ENCODE assay signal across 8 cellular contexts in the genomic region with DNA sequence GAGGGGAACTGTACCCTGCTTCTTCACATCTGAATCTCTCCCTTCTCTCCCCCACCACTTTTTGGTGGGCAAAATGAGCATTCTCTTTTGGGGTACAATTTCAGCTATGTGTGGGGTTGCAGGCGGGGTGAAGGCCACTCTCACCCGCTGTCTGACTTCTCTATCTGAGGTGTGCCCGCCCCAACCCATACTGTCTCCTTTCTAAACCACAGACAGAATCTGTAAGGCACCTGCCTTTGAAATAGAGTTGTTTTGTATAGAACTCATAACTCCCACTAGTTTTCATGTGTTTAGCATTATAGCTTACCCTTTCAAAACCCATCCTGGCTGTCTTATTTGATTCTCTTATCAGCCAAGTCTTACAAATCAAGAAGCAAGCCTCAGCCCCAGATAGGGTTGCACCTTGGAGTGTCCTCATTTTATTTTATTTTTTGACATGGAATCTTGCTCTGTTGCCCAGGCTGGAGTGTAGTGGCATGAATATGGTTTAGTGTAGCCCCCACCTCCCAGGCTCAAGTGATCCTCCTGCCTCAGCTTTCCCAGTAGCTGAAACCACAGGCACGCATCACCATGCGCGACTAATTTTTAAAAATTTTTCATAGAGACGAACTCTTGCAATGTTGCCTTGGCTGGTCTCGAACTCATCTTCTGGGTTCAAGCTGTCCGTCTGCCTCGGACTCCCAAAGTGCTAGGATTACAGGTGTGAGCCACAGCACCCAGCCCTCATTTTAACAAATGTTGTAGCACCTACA. TPM values are rescaled to one million over a fixed set of nuclear protein-coding genes. Genes with fewer than 3 reads are reported as not detected.
DNase-seq lines count a peak whose midpoint lies in the region; ATAC-seq and TF ChIP-seq lines count a peak whose summit lies in the region.

No MANE protein-coding gene starts in this region.

- DNase-seq in SJCRH30 (peak; percentile 33 to 41), spleen (peak; percentile 49), PC-3 (no peak), dermis blood vessel endothelial cell (no peak), GM13977 (ENCODE audit: low spot score) (no peak)

- WGBS in spleen, 5 donors = 58 to 76% (median 62%) methylated on average over 10 of the region's 10 CpGs

- no peaks in the 10 kb centered on the region for H4K20me1 ChIP-seq in PC-3 (ENCODE audit: low read length)

- BruUV-seq in PC-3 (replicated peaks; lab: Mats Ljungman, UMichigan) = no TSS peak

- POLR2A ChIA-PET in PC-3 (lab: Charles Lee; ENCODE audit: unreplicated experiment) = no interaction called here

- intact Hi-C loops in spleen (cut with DNase I; ENCODE audit: low total_unique reads) (no loop called here), PC-3 (cut with micrococcal nuclease) (no loop called here)

- H3K27me3 ChIP-seq in SJCRH30 (no peaks in the 10 kb centered on the region), duodenal mucosa (ENCODE audit: control insufficient read depth in 1 of 2, insufficient read depth in 2 of 2, low read length in 2 of 2) (no peaks in the 10 kb centered on the region), spleen (replicated peaks in 1 of 7) (no peaks in the 10 kb centered on the region), PC-3 (ENCODE audit: low read length) (no peaks in the 10 kb centered on the region)

- no peak overlapping the region for H3K4me2 ChIP-seq in PC-3 (ENCODE audit: low read length)

- H3K4me1 ChIP-seq in SJCRH30 (peaks cover 45% of the 10 kb centered on the region), duodenal mucosa (ENCODE audit: control insufficient read depth in 1 of 2, insufficient read depth in 2 of 2, low read length in 2 of 2) (peaks cover 62 to 89% of the 10 kb centered on the region in 2 donors), spleen (peaks cover 90 to 100% (median 100%) of the 10 kb centered on the region in 6 donors), PC-3 (ENCODE audit: insufficient read depth, low read length) (no peaks in the 10 kb centered on the region)

- CTCF ChIA-PET in PC-3 (lab: Charles Lee) = no interaction called here

- H3K4me3 ChIP-seq in SJCRH30 = no peak overlapping the region
- H3K4me3 ChIP-seq in duodenal mucosa (ENCODE audit: low read depth in 1 of 2, low read length in 2 of 2) = no peak overlapping the region
- H3K4me3 ChIP-seq in spleen = peak overlapping the region in 2 of 8 donors; percentile 3 to 87
- no peak overlapping the region for H3K4me3 ChIP-seq in PC-3 (ENCODE audit: low read length)

- in situ Hi-C loops in GM13977 (cut with MboI; ENCODE audit: low pct_unique_long_range_greater_than_20kb, low sequenced_read_pairs, unreplicated experiment) = no loop called here

- TF ChIP-seq POLR2A in spleen (IDR thresholded peaks at IDR 0.05) = no peak

- H3K9me2 ChIP-seq in PC-3 (replicated peaks; ENCODE audit: low read length) = no peaks in the 10 kb centered on the region

- no peaks in the 10 kb centered on the region for H3K9me3 ChIP-seq in SJCRH30 (replicated peaks)
- H3K9me3 ChIP-seq in duodenal mucosa (ENCODE audit: control insufficient read depth in 1 of 2, low read length in 2 of 2) = no peaks in the 10 kb centered on the region
- H3K9me3 ChIP-seq in spleen = no peaks in the 10 kb centered on the region
- H3K9me3 ChIP-seq in PC-3 (ENCODE audit: low read length) = no peaks in the 10 kb centered on the region

- H3K9ac ChIP-seq in duodenal mucosa (ENCODE audit: low read depth in 1 of 2, low read length in 2 of 2) (peak overlapping the region in 1 of 2 donors; percentile 15), PC-3 (ENCODE audit: low read length) (no peak overlapping the region)

- H3K36me3 ChIP-seq in SJCRH30 (peaks cover 6% of the 10 kb centered on the region; the same call in 1 of the 2 replicates), duodenal mucosa (ENCODE audit: control insufficient read depth in 1 of 2, insufficient read depth in 2 of 2, low read length in 2 of 2) (peaks cover 5 to 7% of the 10 kb centered on the region in 2 donors), spleen (peaks cover 0 to 42% (median 2%) of the 10 kb centered on the region in 6 donors), PC-3 (ENCODE audit: low read depth, low read length) (no peaks in the 10 kb centered on the region)

- H3F3A ChIP-seq in PC-3 (ENCODE audit: low read length, unreplicated experiment) = no peaks in the 10 kb centered on the region

- no peaks in the 10 kb centered on the region for H3K79me2 ChIP-seq in PC-3 (ENCODE audit: low read length)

- H2AFZ ChIP-seq in PC-3 (ENCODE audit: low read length) = no peak overlapping the region

- TF ChIP-seq CTCF in spleen (IDR thresholded peaks at IDR 0.05 in 8 of 11, conservative IDR thresholded peaks at IDR 0.05 in 3 of 11) (no peak), PC-3 (conservative IDR thresholded peaks at IDR 0.05; ENCODE audit: low read depth, low read length) (no peak), GM13977 (IDR thresholded peaks at IDR 0.05; ENCODE audit: extremely low read depth, insufficient read depth, missing control alignments) (no peak)

- peak overlapping the region; percentile 70 for H3K27ac ChIP-seq in SJCRH30
- H3K27ac ChIP-seq in duodenal mucosa (ENCODE audit: low read depth, low read length) = peak overlapping the region; percentile 48
- peak overlapping the region; percentile 30 to 99 (median 88) for H3K27ac ChIP-seq in spleen
- H3K27ac ChIP-seq in PC-3 (ENCODE audit: low read length) = no peak overlapping the region

- ATAC-seq in GM21367 (IDR thresholded peaks at IDR 0.05; ENCODE audit: unreplicated experiment) (peak; percentile 43), PC-3 (no peak), SK-N-SH treated with all-trans-retinoic acid at 6 μM for 48 hours (no peak)

TF ChIP-seq in SK-N-SH treated with all-trans-retinoic acid at 6 μM for 48 hours, 23 proteins besides CTCF, POLR2A, EP300 and RAD21 (continues in another document):
- TF ChIP-seq ESRRG (CRISPR knock-in tag; IDR thresholded peaks at IDR 0.05) = no peak
- TF ChIP-seq TCF4 (CRISPR knock-in tag; IDR thresholded peaks at IDR 0.05; ENCODE audit: borderline replicate concordance) = no peak
- no peak for TF ChIP-seq BACH2 (CRISPR knock-in tag; IDR thresholded peaks at IDR 0.05; ENCODE audit: borderline replicate concordance)
- TF ChIP-seq PPARA (CRISPR knock-in tag; IDR thresholded peaks at IDR 0.05; ENCODE audit: borderline replicate concordance) = no peak
- no peak for TF ChIP-seq CSDC2 (CRISPR knock-in tag; IDR thresholded peaks at IDR 0.05)
- TF ChIP-seq TOX (CRISPR knock-in tag; IDR thresholded peaks at IDR 0.05; ENCODE audit: borderline replicate concordance) = no peak
- TF ChIP-seq, protein P1, sequence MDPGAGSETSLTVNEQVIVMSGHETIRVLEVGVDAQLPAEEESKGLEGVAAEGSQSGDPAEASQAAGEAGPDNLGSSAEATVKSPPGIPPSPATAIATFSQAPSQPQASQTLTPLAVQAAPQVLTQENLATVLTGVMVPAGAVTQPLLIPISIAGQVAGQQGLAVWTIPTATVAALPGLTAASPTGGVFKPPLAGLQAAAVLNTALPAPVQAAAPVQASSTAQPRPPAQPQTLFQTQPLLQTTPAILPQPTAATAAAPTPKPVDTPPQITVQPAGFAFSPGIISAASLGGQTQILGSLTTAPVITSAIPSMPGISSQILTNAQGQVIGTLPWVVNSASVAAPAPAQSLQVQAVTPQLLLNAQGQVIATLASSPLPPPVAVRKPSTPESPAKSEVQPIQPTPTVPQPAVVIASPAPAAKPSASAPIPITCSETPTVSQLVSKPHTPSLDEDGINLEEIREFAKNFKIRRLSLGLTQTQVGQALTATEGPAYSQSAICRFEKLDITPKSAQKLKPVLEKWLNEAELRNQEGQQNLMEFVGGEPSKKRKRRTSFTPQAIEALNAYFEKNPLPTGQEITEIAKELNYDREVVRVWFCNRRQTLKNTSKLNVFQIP (CRISPR knock-in tag; IDR thresholded peaks at IDR 0.05; ENCODE audit: borderline replicate concordance, low read depth) = no peak
- TF ChIP-seq, protein P2, sequence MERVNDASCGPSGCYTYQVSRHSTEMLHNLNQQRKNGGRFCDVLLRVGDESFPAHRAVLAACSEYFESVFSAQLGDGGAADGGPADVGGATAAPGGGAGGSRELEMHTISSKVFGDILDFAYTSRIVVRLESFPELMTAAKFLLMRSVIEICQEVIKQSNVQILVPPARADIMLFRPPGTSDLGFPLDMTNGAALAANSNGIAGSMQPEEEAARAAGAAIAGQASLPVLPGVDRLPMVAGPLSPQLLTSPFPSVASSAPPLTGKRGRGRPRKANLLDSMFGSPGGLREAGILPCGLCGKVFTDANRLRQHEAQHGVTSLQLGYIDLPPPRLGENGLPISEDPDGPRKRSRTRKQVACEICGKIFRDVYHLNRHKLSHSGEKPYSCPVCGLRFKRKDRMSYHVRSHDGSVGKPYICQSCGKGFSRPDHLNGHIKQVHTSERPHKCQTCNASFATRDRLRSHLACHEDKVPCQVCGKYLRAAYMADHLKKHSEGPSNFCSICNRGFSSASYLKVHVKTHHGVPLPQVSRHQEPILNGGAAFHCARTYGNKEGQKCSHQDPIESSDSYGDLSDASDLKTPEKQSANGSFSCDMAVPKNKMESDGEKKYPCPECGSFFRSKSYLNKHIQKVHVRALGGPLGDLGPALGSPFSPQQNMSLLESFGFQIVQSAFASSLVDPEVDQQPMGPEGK (CRISPR knock-in tag; IDR thresholded peaks at IDR 0.05; ENCODE audit: borderline replicate concordance) = no peak
- TF ChIP-seq ZNF70 (CRISPR knock-in tag; IDR thresholded peaks at IDR 0.05) = no peak
- no peak for TF ChIP-seq OSR1 (CRISPR knock-in tag; IDR thresholded peaks at IDR 0.05)
- TF ChIP-seq ZFP30 (CRISPR knock-in tag; IDR thresholded peaks at IDR 0.05) = no peak
- no peak for TF ChIP-seq ARNTL (CRISPR knock-in tag; IDR thresholded peaks at IDR 0.05; ENCODE audit: borderline replicate concordance, low read depth)
- TF ChIP-seq, protein P3, sequence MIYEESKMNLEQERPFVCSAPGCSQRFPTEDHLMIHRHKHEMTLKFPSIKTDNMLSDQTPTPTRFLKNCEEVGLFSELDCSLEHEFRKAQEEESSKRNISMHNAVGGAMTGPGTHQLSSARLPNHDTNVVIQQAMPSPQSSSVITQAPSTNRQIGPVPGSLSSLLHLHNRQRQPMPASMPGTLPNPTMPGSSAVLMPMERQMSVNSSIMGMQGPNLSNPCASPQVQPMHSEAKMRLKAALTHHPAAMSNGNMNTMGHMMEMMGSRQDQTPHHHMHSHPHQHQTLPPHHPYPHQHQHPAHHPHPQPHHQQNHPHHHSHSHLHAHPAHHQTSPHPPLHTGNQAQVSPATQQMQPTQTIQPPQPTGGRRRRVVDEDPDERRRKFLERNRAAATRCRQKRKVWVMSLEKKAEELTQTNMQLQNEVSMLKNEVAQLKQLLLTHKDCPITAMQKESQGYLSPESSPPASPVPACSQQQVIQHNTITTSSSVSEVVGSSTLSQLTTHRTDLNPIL (CRISPR knock-in tag; IDR thresholded peaks at IDR 0.05; ENCODE audit: low read depth) = no peak

RNA-seq across cellular contexts. Expression of a gene that starts 11.9 kb away (rescaled TPM):
- total RNA-seq in SJCRH30 (2014; rRNA removed; shearing (Covaris generic)) = 37.7 and 40.4 TPM in 2 replicates
- total RNA-seq in spleen (100 to 1,000 TPM in 6 of 7 donors, 10 to 100 TPM in 1; 81.3 to 172 (median 129) TPM), PC-3 (2014; rRNA removed) (not detected in 2 replicates), dermis blood vessel endothelial cell (91.0 and 148 TPM in 2 replicates)
- 10 to 100 TPM; 13.3 to 32.5 (median 24.6) TPM for polyA plus RNA-seq in spleen

RNA-seq across cellular contexts. Expression of a gene that starts 57.7 kb away (rescaled TPM):
- 259 and 261 TPM in 2 replicates for total RNA-seq in SJCRH30 (2014; rRNA removed; shearing (Covaris generic))
- 10 to 100 TPM; 12.7 to 20.7 (median 16.9) TPM for total RNA-seq in spleen
- polyA plus RNA-seq in spleen = 10 to 100 TPM; 12.4 to 19.0 (median 14.3) TPM
- not detected in 2 replicates for total RNA-seq in PC-3 (2014; rRNA removed)
- 343 and 346 TPM in 2 replicates for total RNA-seq in dermis blood vessel endothelial cell

Comparison
In these comparisons a context has a peak if more than half of its experiments do, and no peak if none do; other contexts are left out.
1. DNase-seq: peak in SJCRH30 (2 of 2) and spleen (single experiment); none in PC-3 (single experiment), dermis blood vessel endothelial cell (single experiment) and GM13977 (single experiment).
2. RNA of a gene that starts 11.9 kb away (total RNA-seq): 81.3 to 172 TPM in spleen, 91.0 to 148 TPM in dermis blood vessel endothelial cell and 37.7 to 40.4 TPM in SJCRH30; not detected in PC-3; every median in the first group is over 10 times any median in the second.
3. RNA of a gene that starts 57.7 kb away (total RNA-seq): 343 to 346 TPM in dermis blood vessel endothelial cell, 259 to 261 TPM in SJCRH30 and 12.7 to 20.7 TPM in spleen; not detected in PC-3; every median in the first group is over 10 times any median in the second.